ENCODE assay signal across 18 cellular contexts in genomic region chr12:80701388-80701787, GRCh38. TPM values are rescaled to one million over a fixed set of nuclear protein-coding genes. Genes with fewer than 3 reads are reported as not detected.
DNase-seq lines count a peak whose midpoint lies in the region; ATAC-seq, FAIRE-seq and TF ChIP-seq lines count a peak whose summit lies in the region.
"Had no signal": no experiment of that assay in that cellular context is flagged by ENCODE, and none has a peak within 500 bp of the region (broad histone marks: within the 10 kb centered on the region; RNA-seq: fewer than 3 reads in every experiment).

No MANE protein-coding gene starts in this region.

- POLR2A ChIA-PET in activated CD4-positive, alpha-beta T cell treated with anti-CD3 and anti-CD28 coated beads for 36 hours (lab: Charles Lee) = no interaction called here

- H3K9me3 Mint-ChIP-seq in activated CD4-positive, alpha-beta T cell treated with anti-CD3 and anti-CD28 coated beads for 36 hours (ENCODE audit: low read depth) = peaks cover 3% of the 10 kb centered on the region

- TF ChIP-seq POLR2A in GM12892 (IDR thresholded peaks at IDR 0.05; ENCODE audit: low read depth, low read length) = no peak

- ATAC-seq in GM18868 (IDR thresholded peaks at IDR 0.05; ENCODE audit: unreplicated experiment) = no peak
- ATAC-seq in activated CD4-positive, CD25-positive, alpha-beta regulatory T cell treated with anti-CD3 and anti-CD28 coated beads, Interleukin-2, amount 50 U/mL, for 24 hours = no peak
- no peak for ATAC-seq in activated CD4-positive, alpha-beta T cell treated with anti-CD3 and anti-CD28 coated beads for 36 hours
- ATAC-seq: PC-3 had no signal

- H3K9me3 ChIP-seq in MG63 = no peaks in the 10 kb centered on the region

- H3K79me2 ChIP-seq in ACC112 (ENCODE audit: control insufficient read depth, insufficient read depth, low read length, unreplicated experiment) = no peaks in the 10 kb centered on the region

- H3K4me3 ChIP-seq in ACC112 (ENCODE audit: low read depth, low read length) = no peak overlapping the region
- H3K4me3 ChIP-seq in MG63 = no peak overlapping the region
- no peak overlapping the region for H3K4me3 ChIP-seq in fibroblast of mammary gland (ENCODE audit: control insufficient read depth, low read depth, low read length)

- no peak overlapping the region for H3K4me3 Mint-ChIP-seq in activated CD4-positive, alpha-beta T cell treated with anti-CD3 and anti-CD28 coated beads for 36 hours

- no peaks in the 10 kb centered on the region for H3K27me3 Mint-ChIP-seq in activated CD4-positive, alpha-beta T cell treated with anti-CD3 and anti-CD28 coated beads for 36 hours

- H3K27ac Mint-ChIP-seq in activated CD4-positive, alpha-beta T cell treated with anti-CD3 and anti-CD28 coated beads for 36 hours = no peak overlapping the region

- peak; percentile 46 for FAIRE-seq in GM12892 (lab: Jason Lieb, UNC)

- H3K36me3 ChIP-seq in ACC112 (ENCODE audit: insufficient read depth, low read length) (no peaks in the 10 kb centered on the region), MG63 (no peaks in the 10 kb centered on the region)

- H3K27me3 ChIP-seq in ACC112 (ENCODE audit: insufficient read depth, low read length) (no peaks in the 10 kb centered on the region), MG63 (no peaks in the 10 kb centered on the region)

- no peaks in the 10 kb centered on the region for H3K36me3 Mint-ChIP-seq in activated CD4-positive, alpha-beta T cell treated with anti-CD3 and anti-CD28 coated beads for 36 hours (ENCODE audit: low read depth)

- peak overlapping the region; percentile 21 for H2AFZ ChIP-seq in ACC112 (ENCODE audit: low read length, unreplicated experiment)

- intact Hi-C loops in posterior vena cava (cut with DNase I) = no loop called here
- intact Hi-C loops in activated CD4-positive, alpha-beta T cell treated with anti-CD3 and anti-CD28 coated beads for 36 hours (cut with DNase I, micrococcal nuclease) = no loop called here

- DNase-seq in GM12892 (ENCODE audit: insufficient read length) (no peak), MG63 (peak; percentile 23), fibroblast of mammary gland (ENCODE audit: low read depth) (peak; percentile 18), posterior vena cava (ENCODE audit: low spot score) (no peak)
- DNase-seq in activated CD4-positive, alpha-beta T cell treated with anti-CD3 and anti-CD28 coated beads for 36 hours = no peak
- DNase-seq: C1 segment of cervical spinal cord; KBM-7; MM.1S; NCI-H1105; NCI-H1694; NCI-H226; NCI-H526; NK-92 treated with Interleukin-12 subunit alpha and Interleukin-12 subunit beta, amount 100 ng/mL, for 24 hours; PC-3 had no signal

- CTCF ChIA-PET in activated CD4-positive, alpha-beta T cell treated with anti-CD3 and anti-CD28 coated beads for 36 hours (lab: Charles Lee) = interaction anchor here (0.5 kb wide), 1 partner anchor 213 kb away, joined by 3 read pairs; no protein-coding TSS in a partner anchor

- TF ChIP-seq CTCF in fibroblast of mammary gland (conservative IDR thresholded peaks at IDR 0.05; ENCODE audit: control insufficient read depth, insufficient read depth, low read depth, low read length) = no peak

- H3K4me1 Mint-ChIP-seq in activated CD4-positive, alpha-beta T cell treated with anti-CD3 and anti-CD28 coated beads for 36 hours = no peaks in the 10 kb centered on the region

- peaks cover 16% of the 10 kb centered on the region for H3K4me1 ChIP-seq in ACC112 (ENCODE audit: control insufficient read depth, insufficient read depth, low read length, unreplicated experiment)

- H3K27ac ChIP-seq in ACC112 (ENCODE audit: low read depth, low read length) = no peak overlapping the region
- H3K27ac ChIP-seq: RWPE1 had no signal

RNA-seq across cellular contexts. Expression of gene MYF6, which starts 6.0 kb away (rescaled TPM):
- polyA plus RNA-seq in GM12892 (2012; ENCODE audit: missing spikeins) = not detected
- total RNA-seq in MG63 (2014; rRNA removed; shearing (Covaris generic); ENCODE audit: low replicate concordance) = 0.07 TPM in 1 of 2 replicates, not detected in the other
- total RNA-seq in posterior vena cava = not detected
- not detected for total RNA-seq in activated CD4-positive, alpha-beta T cell treated with anti-CD3 and anti-CD28 coated beads for 36 hours
- total RNA-seq: PC-3 had no signal

RNA-seq across cellular contexts. Expression of gene MYF5, which starts 15.3 kb away (rescaled TPM):
- polyA plus RNA-seq in GM12892 (2012; ENCODE audit: missing spikeins) = not detected
- total RNA-seq in MG63 (2014; rRNA removed; shearing (Covaris generic); ENCODE audit: low replicate concordance) = not detected in 2 replicates
- total RNA-seq in posterior vena cava = not detected
- total RNA-seq in activated CD4-positive, alpha-beta T cell treated with anti-CD3 and anti-CD28 coated beads for 36 hours = not detected
- total RNA-seq: PC-3 had no signal

Comparison
In these comparisons a context has a peak if more than half of its experiments do, and no peak if none do; other contexts are left out.
1. DNase-seq: peak in MG63 (single experiment) and fibroblast of mammary gland (single experiment); none in GM12892 (single experiment), posterior vena cava (single experiment) and activated CD4-positive, alpha-beta T cell treated with anti-CD3 and anti-CD28 coated beads for 36 hours (single experiment).